In the genomic region with DNA sequence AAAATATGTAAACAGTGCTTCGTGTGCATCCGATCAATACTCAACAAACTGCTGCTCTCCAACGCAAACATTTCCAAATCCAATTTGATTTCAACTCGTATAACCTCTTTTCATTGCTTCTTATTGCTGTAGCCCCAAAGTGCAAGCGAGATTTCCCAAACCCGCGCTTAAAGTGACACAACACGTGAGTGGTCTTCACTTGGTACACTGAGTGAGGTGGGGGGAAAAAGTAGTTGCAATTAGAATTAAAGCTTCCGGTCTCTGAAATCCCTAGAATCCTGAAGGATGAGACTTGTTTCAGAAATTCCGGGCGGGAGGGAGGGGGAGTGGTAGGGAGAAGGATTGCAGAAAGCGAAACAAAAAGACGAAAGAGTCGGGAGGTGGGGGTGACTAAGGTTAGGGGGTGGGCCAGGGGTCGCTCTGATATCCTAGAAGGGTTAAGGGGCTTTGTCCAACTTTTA, we compare ENCODE assay signal across 8 cellular contexts.
DNase-seq lines count a peak whose midpoint lies in the region; ATAC-seq and TF ChIP-seq lines count a peak whose summit lies in the region.

No MANE protein-coding gene starts in this region.

- no peak overlapping the region for H3K9ac ChIP-seq in mammary epithelial cell (ENCODE audit: insufficient read depth, low read length)
- peak overlapping the region; percentile 50 to 95 (median 67) for H3K9ac ChIP-seq in subcutaneous abdominal adipose tissue (ENCODE audit: low read length in 5 of 5)

- whole genome bisulfite sequencing in mammary epithelial cell (ENCODE audit: low coverage, missing lambda C conversion rate): 2% methylated on average over 8 of the region's 15 CpGs

- peaks cover 44% of the 10 kb centered on the region for H3K27me3 ChIP-seq in mammary epithelial cell (ENCODE audit: insufficient read depth, low read length)
- H3K27me3 ChIP-seq in subcutaneous abdominal adipose tissue (ENCODE audit: control insufficient read depth in 5 of 5, insufficient read depth in 4 of 5, low read length in 5 of 5): no peaks in the 10 kb centered on the region

- H4K20me1 ChIP-seq in mammary epithelial cell (ENCODE audit: insufficient read depth, low read length): no peaks in the 10 kb centered on the region

- ATAC-seq in HG02973 (IDR thresholded peaks at IDR 0.05; ENCODE audit: unreplicated experiment) (no peak), HG03025 (IDR thresholded peaks at IDR 0.05; ENCODE audit: low FRiP score, unreplicated experiment) (no peak)

- no peaks in the 10 kb centered on the region for H3K9me3 Mint-ChIP-seq in IgD-negative memory B cell

- H3K27me3 Mint-ChIP-seq in IgD-negative memory B cell: peaks cover 19% of the 10 kb centered on the region

- in situ Hi-C loops in mammary epithelial cell (cut with MboI; ENCODE audit: low sequenced_read_pairs in 2 of 2): no loop called here

- peak overlapping the region; percentile 70 for H2AFZ ChIP-seq in mammary epithelial cell (ENCODE audit: low read depth, low read length)

- H3K36me3 ChIP-seq in mammary epithelial cell (ENCODE audit: insufficient read depth, low read length) (no peaks in the 10 kb centered on the region), subcutaneous abdominal adipose tissue (ENCODE audit: control insufficient read depth in 5 of 5, insufficient read depth in 5 of 5, low read length in 5 of 5) (no peaks in the 10 kb centered on the region)

- intact Hi-C loops in mammary epithelial cell (cut with micrococcal nuclease): loop anchor here (5.0 kb wide), 1 partner anchor 166 kb away; no protein-coding TSS in a partner anchor

- dilution Hi-C loops in mammary epithelial cell (cut with HindIII; ENCODE audit: low sequenced_read_pairs): no loop called here

- DNase-seq in Ammon's horn (ENCODE audit: low spot score): peak; percentile 16
- no peak for DNase-seq in mammary epithelial cell
- peak; percentile 34 for DNase-seq in kidney tubule cell (ENCODE audit: low spot score)
- no peak for DNase-seq in T1000 (lab: John Stamatoyannopoulos, UW)

- H3K4me1 ChIP-seq in mammary epithelial cell (ENCODE audit: insufficient read depth, low read length) (peaks cover 18% of the 10 kb centered on the region), subcutaneous abdominal adipose tissue (ENCODE audit: control insufficient read depth in 5 of 5, insufficient read depth in 5 of 5, low read length in 5 of 5) (peaks cover 0 to 40% (median 30%) of the 10 kb centered on the region in 5 donors)

- H3K36me3 Mint-ChIP-seq in IgD-negative memory B cell: peaks cover 3% of the 10 kb centered on the region

- no peak for TF ChIP-seq CTCF in mammary epithelial cell (conservative IDR thresholded peaks at IDR 0.05 in 1 of 2, IDR thresholded peaks at IDR 0.05 in 1 of 2; ENCODE audit: extremely low read depth in 1 of 2, insufficient read depth in 1 of 2, low read depth in 1 of 2, low read length in 2 of 2)

- peak overlapping the region; percentile 89 to 97 (median 95) for H3K4me3 Mint-ChIP-seq in IgD-negative memory B cell

- peaks cover 6 to 16% (median 12%) of the 10 kb centered on the region in 3 donors for H3K4me1 Mint-ChIP-seq in IgD-negative memory B cell

- H3K79me2 ChIP-seq in mammary epithelial cell (ENCODE audit: insufficient read depth, low read length): no peaks in the 10 kb centered on the region

- H3K4me3 ChIP-seq in mammary epithelial cell (replicated peaks in 1 of 3; ENCODE audit: insufficient read depth in 1 of 3, low read depth in 2 of 3, low read length in 3 of 3) (peak overlapping the region; percentile 46 to 73 (median 46)), subcutaneous abdominal adipose tissue (ENCODE audit: low read depth in 1 of 5, low read length in 5 of 5) (peak overlapping the region; percentile 77 to 98 (median 88))

- peak overlapping the region; percentile 95 for H3K4me2 ChIP-seq in mammary epithelial cell (ENCODE audit: insufficient read depth, low read depth, low read length)

- H3K9me3 ChIP-seq in mammary epithelial cell (replicated peaks; ENCODE audit: insufficient read depth, low read length) (no peaks in the 10 kb centered on the region), subcutaneous abdominal adipose tissue (ENCODE audit: control insufficient read depth in 5 of 5, low read length in 5 of 5) (no peaks in the 10 kb centered on the region)

- CTCF ChIA-PET in mammary epithelial cell (lab: Charles Lee; ENCODE audit: low non-redundant PET): no interaction called here

- peak overlapping the region in 1 of 3 donors; percentile 95 for H3K27ac Mint-ChIP-seq in IgD-negative memory B cell

- no TSS peak for BruUV-seq in mammary epithelial cell (replicated peaks; lab: Mats Ljungman, UMichigan)

- H3K27ac ChIP-seq in mammary epithelial cell (ENCODE audit: insufficient read depth, low read depth, low read length) (no peak overlapping the region), subcutaneous abdominal adipose tissue (ENCODE audit: low read depth, low read length) (peak overlapping the region; percentile 97)

Comparison
In these comparisons a context has a peak if more than half of its experiments do, and no peak if none do; other contexts are left out.
1. DNase-seq: peak in Ammon's horn (single experiment) and kidney tubule cell (single experiment); none in mammary epithelial cell (single experiment) and T1000 (single experiment).